In genomic region chr4:185916231-185916630, GRCh38 we compare ENCODE assay signal across 9 cellular contexts.
"Had no signal": no experiment of that assay in that cellular context is flagged by ENCODE, and none has a peak within 500 bp of the region (broad histone marks: within the 10 kb centered on the region; RNA-seq: fewer than 3 reads in every experiment).

No MANE protein-coding gene starts in this region.

- ATAC-seq: HCT116, K562 had no signal

- H3K9me3 ChIP-seq: HAP-1 had no signal

- H2AFZ ChIP-seq: GM23248 had no signal

- H3K27ac ChIP-seq: GM23248 had no signal

- H3K9ac ChIP-seq: GM23248 had no signal

- FAIRE-seq: HTR-8/SVneo, K562 had no signal

- H3K36me3 ChIP-seq: HAP-1 had no signal

- DNase-seq: GM23248, H7, HFFc6, IMR-90, KG1 had no signal

- H3K4me3 ChIP-seq: GM23248, HAP-1, K562 had no signal
